In the genomic region with DNA sequence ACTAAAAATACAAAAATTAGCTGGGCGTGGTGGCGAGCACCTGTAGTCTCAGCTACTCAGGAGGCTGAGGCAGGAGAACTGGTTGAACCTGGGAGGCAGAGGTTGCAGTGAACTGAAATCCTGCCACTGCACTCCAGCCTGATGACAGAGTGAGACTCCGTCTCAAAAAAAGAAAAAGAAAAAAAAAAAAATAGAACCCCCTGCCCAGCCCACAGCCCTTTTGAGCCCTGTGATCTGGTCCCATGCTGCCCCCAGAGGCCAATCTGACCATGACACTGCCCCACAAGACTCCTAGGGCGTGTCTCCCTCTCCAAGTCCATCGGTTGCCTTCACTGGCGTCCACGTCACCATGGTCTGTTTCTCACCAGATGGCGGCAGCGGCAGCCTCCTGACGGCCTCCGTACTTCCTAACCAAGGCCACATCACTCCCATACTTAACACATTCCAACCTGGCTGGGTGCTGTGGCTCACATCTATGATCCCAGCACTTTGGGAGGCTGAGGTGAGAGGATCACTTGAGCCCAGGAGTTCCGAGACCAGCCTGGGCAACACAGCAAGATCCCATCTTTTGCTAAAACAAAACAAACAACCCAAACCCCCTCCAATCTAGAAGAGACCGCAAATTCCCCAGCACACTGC, we compare ENCODE assay signal across 8 cellular contexts. TPM values are rescaled to one million over a fixed set of nuclear protein-coding genes. Genes with fewer than 3 reads are reported as not detected.
DNase-seq lines count a peak whose midpoint lies in the region; ATAC-seq and TF ChIP-seq lines count a peak whose summit lies in the region.

No MANE protein-coding gene starts in this region.

- H3K27me3 Mint-ChIP-seq in activated T-helper 1 cell treated with anti-CD3 and anti-CD28 coated beads, Interleukin-12 subunit alpha, Interleukin-12 subunit beta, Interleukin-2, Interleukin-4 antibody, amounts not matched to agents 30 ng/mL and 10 ng/mL and 1 ng/mL, durations not matched to agents 14 hours and 24 hours and 36 hours (ENCODE audit: insufficient read depth) = no peaks in the 10 kb centered on the region

- no peaks in the 10 kb centered on the region for H3K9me3 Mint-ChIP-seq in activated T-helper 1 cell treated with anti-CD3 and anti-CD28 coated beads, Interleukin-12 subunit alpha, Interleukin-12 subunit beta, Interleukin-2, Interleukin-4 antibody, amounts not matched to agents 30 ng/mL and 10 ng/mL and 1 ng/mL, durations not matched to agents 14 hours and 24 hours and 36 hours

- peaks cover 3% of the 10 kb centered on the region for H3K4me1 Mint-ChIP-seq in activated T-helper 1 cell treated with anti-CD3 and anti-CD28 coated beads, Interleukin-12 subunit alpha, Interleukin-12 subunit beta, Interleukin-2, Interleukin-4 antibody, amounts not matched to agents 30 ng/mL and 10 ng/mL and 1 ng/mL, durations not matched to agents 14 hours and 24 hours and 36 hours (ENCODE audit: low read depth)

- peaks cover 27% of the 10 kb centered on the region for H3K36me3 Mint-ChIP-seq in activated T-helper 1 cell treated with anti-CD3 and anti-CD28 coated beads, Interleukin-12 subunit alpha, Interleukin-12 subunit beta, Interleukin-2, Interleukin-4 antibody, amounts not matched to agents 30 ng/mL and 10 ng/mL and 1 ng/mL, durations not matched to agents 14 hours and 24 hours and 36 hours (ENCODE audit: low read depth)

- no peak for TF ChIP-seq POLR2A in NB4 (IDR thresholded peaks at IDR 0.05; ENCODE audit: extremely low read depth, insufficient read length)

- no peak overlapping the region for H3K4me3 ChIP-seq in NB4 (ENCODE audit: low read depth, low read length)
- H3K4me3 ChIP-seq in astrocyte of the spinal cord (ENCODE audit: low read depth, low read length) = no peak overlapping the region

- no peak overlapping the region for H3K4me3 Mint-ChIP-seq in activated T-helper 1 cell treated with anti-CD3 and anti-CD28 coated beads, Interleukin-12 subunit alpha, Interleukin-12 subunit beta, Interleukin-2, Interleukin-4 antibody, amounts not matched to agents 30 ng/mL and 10 ng/mL and 1 ng/mL, durations not matched to agents 14 hours and 24 hours and 36 hours

- in situ Hi-C loops in astrocyte of the spinal cord (cut with HindIII; ENCODE audit: low sequenced_read_pairs) = no loop called here

- H3K27ac Mint-ChIP-seq in activated T-helper 1 cell treated with anti-CD3 and anti-CD28 coated beads, Interleukin-12 subunit alpha, Interleukin-12 subunit beta, Interleukin-2, Interleukin-4 antibody, amounts not matched to agents 30 ng/mL and 10 ng/mL and 1 ng/mL, durations not matched to agents 14 hours and 24 hours and 36 hours = no peak overlapping the region

- TF ChIP-seq CTCF in NB4 (IDR thresholded peaks at IDR 0.05; ENCODE audit: low read depth, low read length) (peak; percentile 76), astrocyte of the spinal cord (IDR thresholded peaks at IDR 0.05; ENCODE audit: low read depth, low read length) (peak; percentile 73)

- intact Hi-C loops in activated T-helper 1 cell treated with anti-CD3 and anti-CD28 coated beads, Interleukin-12 subunit alpha, Interleukin-12 subunit beta, Interleukin-2, Interleukin-4 antibody, amounts not matched to agents 30 ng/mL and 10 ng/mL and 1 ng/mL, durations not matched to agents 14 hours and 24 hours and 36 hours (cut with micrococcal nuclease) = loop anchor here (1.0 kb wide), 1 partner anchor 16 kb away; no protein-coding TSS in a partner anchor

- no peak for ATAC-seq in HG03196 (IDR thresholded peaks at IDR 0.05; ENCODE audit: unreplicated experiment)

- peak; percentile 37 for DNase-seq in activated CD8-positive, alpha-beta memory T cell treated with anti-CD3 and anti-CD28 coated beads, Interleukin-2, amount 50 U/mL, for 4 hours
- DNase-seq in activated CD8-positive, alpha-beta memory T cell treated with anti-CD3 and anti-CD28 coated beads, Interleukin-2, amount 50 U/mL, for 48 hours = no peak
- DNase-seq in NB4 (ENCODE audit: low read depth) = peak; percentile 65
- DNase-seq in astrocyte of the spinal cord (ENCODE audit: low read depth, low spot score) = peak; percentile 76
- peak; percentile 39 for DNase-seq in kidney tubule cell (ENCODE audit: low spot score)
- DNase-seq in activated T-helper 1 cell treated with anti-CD3 and anti-CD28 coated beads, Interleukin-12 subunit alpha, Interleukin-12 subunit beta, Interleukin-2, Interleukin-4 antibody, amounts not matched to agents 30 ng/mL and 10 ng/mL and 1 ng/mL, durations not matched to agents 14 hours and 24 hours and 36 hours (ENCODE audit: low spot score) = no peak
- no peak for DNase-seq in T1000 (lab: John Stamatoyannopoulos, UW)

RNA-seq across cellular contexts. Expression of gene STX1A, which starts 18.0 kb away (rescaled TPM):
- total RNA-seq in activated T-helper 1 cell treated with anti-CD3 and anti-CD28 coated beads, Interleukin-12 subunit alpha, Interleukin-12 subunit beta, Interleukin-2, Interleukin-4 antibody, amounts not matched to agents 30 ng/mL and 10 ng/mL and 1 ng/mL, durations not matched to agents 14 hours and 24 hours and 36 hours = 24.9 and 26.7 TPM in 2 replicates

RNA-seq across cellular contexts. Expression of gene BUD23, which starts 18.1 kb away (rescaled TPM):
- total RNA-seq in activated T-helper 1 cell treated with anti-CD3 and anti-CD28 coated beads, Interleukin-12 subunit alpha, Interleukin-12 subunit beta, Interleukin-2, Interleukin-4 antibody, amounts not matched to agents 30 ng/mL and 10 ng/mL and 1 ng/mL, durations not matched to agents 14 hours and 24 hours and 36 hours = 128 and 138 TPM in 2 replicates

RNA-seq across cellular contexts. Expression of gene DNAJC30, which starts 18.2 kb away (rescaled TPM):
- 11.2 and 11.6 TPM in 2 replicates for total RNA-seq in activated T-helper 1 cell treated with anti-CD3 and anti-CD28 coated beads, Interleukin-12 subunit alpha, Interleukin-12 subunit beta, Interleukin-2, Interleukin-4 antibody, amounts not matched to agents 30 ng/mL and 10 ng/mL and 1 ng/mL, durations not matched to agents 14 hours and 24 hours and 36 hours

RNA-seq across cellular contexts. Expression of gene VPS37D, which starts 33.8 kb away (rescaled TPM):
- 0.18 and 0.34 TPM in 2 replicates for total RNA-seq in activated T-helper 1 cell treated with anti-CD3 and anti-CD28 coated beads, Interleukin-12 subunit alpha, Interleukin-12 subunit beta, Interleukin-2, Interleukin-4 antibody, amounts not matched to agents 30 ng/mL and 10 ng/mL and 1 ng/mL, durations not matched to agents 14 hours and 24 hours and 36 hours

RNA-seq across cellular contexts. Expression of gene ABHD11, which starts 37.1 kb away (rescaled TPM):
- total RNA-seq in activated T-helper 1 cell treated with anti-CD3 and anti-CD28 coated beads, Interleukin-12 subunit alpha, Interleukin-12 subunit beta, Interleukin-2, Interleukin-4 antibody, amounts not matched to agents 30 ng/mL and 10 ng/mL and 1 ng/mL, durations not matched to agents 14 hours and 24 hours and 36 hours = 18.9 and 24.3 TPM in 2 replicates

Comparison
In these comparisons a context has a peak if more than half of its experiments do, and no peak if none do; other contexts are left out.
1. DNase-seq: peak in activated CD8-positive, alpha-beta memory T cell treated with anti-CD3 and anti-CD28 coated beads, Interleukin-2, amount 50 U/mL, for 4 hours (single experiment), NB4 (single experiment), astrocyte of the spinal cord (single experiment) and kidney tubule cell (single experiment); none in activated CD8-positive, alpha-beta memory T cell treated with anti-CD3 and anti-CD28 coated beads, Interleukin-2, amount 50 U/mL, for 48 hours (single experiment), activated T-helper 1 cell treated with anti-CD3 and anti-CD28 coated beads, Interleukin-12 subunit alpha, Interleukin-12 subunit beta, Interleukin-2, Interleukin-4 antibody, amounts not matched to agents 30 ng/mL and 10 ng/mL and 1 ng/mL, durations not matched to agents 14 hours and 24 hours and 36 hours (single experiment) and T1000 (single experiment).